In genomic region chr7:35685781-35686180, GRCh38 we compare ENCODE assay signal across 8 cellular contexts.
"Had no signal": no experiment of that assay in that cellular context is flagged by ENCODE, and none has a peak within 500 bp of the region (broad histone marks: within the 10 kb centered on the region; RNA-seq: fewer than 3 reads in every experiment).

No MANE protein-coding gene starts in this region.

- DNase-seq: H9, HCEC 1CT, HFFc6, KBM-7 had no signal

- H2AFZ ChIP-seq: GM23338 had no signal

- H3K4me3 ChIP-seq: GM23338 had no signal

- H3K27ac ChIP-seq: HL-60 had no signal

- H3K27ac Mint-ChIP-seq: GM23338, H9, HFFc6, IgD-negative memory B cell had no signal

- H3K4me3 Mint-ChIP-seq: GM23338, H9, HFFc6, IgD-negative memory B cell had no signal

- H3K4me2 ChIP-seq: GM23338 had no signal

- ATAC-seq: GM23338, HepG2 had no signal

- H3K9me3 Mint-ChIP-seq: H9, HFFc6, IgD-negative memory B cell had no signal

- H3K4me1 Mint-ChIP-seq: GM23338 had no signal

- H3K27me3 Mint-ChIP-seq: IgD-negative memory B cell had no signal
